ENCODE assay signal across 8 cellular contexts in the genomic region with DNA sequence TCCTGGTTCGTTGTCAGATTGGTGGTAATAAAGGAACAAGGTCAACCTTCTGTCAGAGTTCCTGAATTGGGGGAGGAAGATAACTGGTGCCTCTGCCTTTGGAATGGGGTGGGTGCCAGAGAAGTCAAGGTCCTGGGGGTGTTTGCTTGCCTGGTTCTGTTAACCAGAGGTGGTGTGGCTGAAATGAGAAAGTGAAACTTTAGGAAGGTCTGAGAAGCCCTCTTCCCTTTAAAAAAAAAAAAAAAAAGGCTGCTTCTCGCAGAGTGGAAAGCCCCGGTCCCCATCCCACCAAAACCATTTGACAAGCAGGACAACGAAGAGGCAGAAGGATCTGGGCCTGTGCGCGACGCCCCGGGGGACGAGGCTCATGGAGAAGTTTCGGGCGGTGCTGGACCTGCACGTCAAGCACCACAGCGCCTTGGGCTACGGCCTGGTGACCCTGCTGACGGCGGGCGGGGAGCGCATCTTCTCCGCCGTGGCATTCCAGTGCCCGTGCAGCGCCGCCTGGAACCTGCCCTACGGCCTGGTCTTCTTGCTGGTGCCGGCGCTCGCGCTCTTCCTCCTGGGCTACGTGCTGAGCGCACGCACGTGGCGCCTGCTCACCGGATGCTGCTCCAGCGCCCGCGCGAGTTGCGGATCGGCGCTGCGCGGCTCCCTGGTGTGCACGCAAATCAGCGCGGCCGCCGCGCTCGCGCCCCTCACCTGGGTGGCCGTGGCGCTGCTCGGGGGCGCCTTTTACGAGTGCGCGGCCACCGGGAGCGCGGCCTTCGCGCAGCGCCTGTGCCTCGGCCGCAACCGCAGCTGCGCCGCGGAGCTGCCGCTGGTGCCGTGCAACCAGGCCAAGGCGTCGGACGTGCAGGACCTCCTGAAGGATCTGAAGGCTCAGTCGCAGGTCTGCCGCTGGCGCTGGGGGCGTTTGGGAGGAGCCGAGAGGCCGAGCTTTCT. TPM values are rescaled to one million over a fixed set of nuclear protein-coding genes. Genes with fewer than 3 reads are reported as not detected.
DNase-seq lines count a peak whose midpoint lies in the region; ATAC-seq lines count a peak whose summit lies in the region.

No MANE protein-coding gene starts in this region.

- peak overlapping the region; percentile 34 to 63 (median 53); a peak in 21 of 22 replicates for H3K9ac ChIP-seq in BLaER1 treated with 17β-estradiol and CSF1 and Interleukin-3, amounts not matched to agents 10 nM and 100 nM

- peaks cover 0 to 16% (median 11%) of the 10 kb centered on the region in 11 experiments; a peak in 19 of 22 replicates for H3K9me3 ChIP-seq in BLaER1 treated with 17β-estradiol and CSF1 and Interleukin-3, amounts not matched to agents 10 nM and 100 nM (replicated peaks in 1 of 11)
- H3K9me3 ChIP-seq in T-helper 17 cell (ENCODE audit: control insufficient read depth, low read length, poor library complexity, severe bottlenecking), result no peaks in the 10 kb centered on the region

- peaks cover 25% of the 10 kb centered on the region for H3K4me1 Mint-ChIP-seq in T-helper 17 cell
- peaks cover 10% of the 10 kb centered on the region for H3K4me1 Mint-ChIP-seq in central memory CD8-positive, alpha-beta T cell

- H3K27ac Mint-ChIP-seq in T-helper 17 cell, result peak overlapping the region; percentile 93
- H3K27ac Mint-ChIP-seq in central memory CD8-positive, alpha-beta T cell (ENCODE audit: low read depth), result peak overlapping the region; percentile 47

- peaks cover 4% of the 10 kb centered on the region for H3K36me3 Mint-ChIP-seq in T-helper 17 cell (ENCODE audit: low read depth)
- peaks cover 2% of the 10 kb centered on the region for H3K36me3 Mint-ChIP-seq in central memory CD8-positive, alpha-beta T cell (ENCODE audit: insufficient read depth)

- peak overlapping the region; percentile 88 for H3K4me3 Mint-ChIP-seq in T-helper 17 cell
- H3K4me3 Mint-ChIP-seq in central memory CD8-positive, alpha-beta T cell, result peak overlapping the region; percentile 75

- peaks cover 8 to 87% (median 27%) of the 10 kb centered on the region in 10 experiments; a peak in 19 of 20 replicates for H3K4me1 ChIP-seq in BLaER1 treated with 17β-estradiol and CSF1 and Interleukin-3, amounts not matched to agents 10 nM and 100 nM

- ATAC-seq in GM19324 (IDR thresholded peaks at IDR 0.05; ENCODE audit: low FRiP score, unreplicated experiment) (peak; percentile 73), HG03439 (IDR thresholded peaks at IDR 0.05; ENCODE audit: unreplicated experiment) (peak; percentile 81), T-helper 17 cell (peak; percentile 94), left lobe of liver (peak; percentile 84)
- peak; percentile 84 for ATAC-seq in central memory CD8-positive, alpha-beta T cell (replicated peaks; ENCODE audit: extremely low read depth, poor library complexity, severe bottlenecking)

- DNase-seq in T-helper 17 cell (peak; percentile 19 to 38 (median 26)), left lobe of liver (ENCODE audit: low spot score) (peak; percentile 61), NCI-H2196 (lab: John Stamatoyannopoulos, UW; ENCODE audit: unreplicated experiment) (no peak)
- peak; percentile 18 to 23 for DNase-seq in central memory CD8-positive, alpha-beta T cell (ENCODE audit: low spot score in 2 of 2)
- peak; percentile 48 for DNase-seq in stimulated activated CD4-positive, alpha-beta T cell treated with anti-CD3 and anti-CD28 coated beads, Interleukin-4, amount 100 ng/mL, for 1 hour

- H4K20me1 ChIP-seq in BLaER1 treated with 17β-estradiol and CSF1 and Interleukin-3, amounts not matched to agents 10 nM and 100 nM, result no peaks in the 10 kb centered on the region

- H3K9me3 Mint-ChIP-seq in central memory CD8-positive, alpha-beta T cell, result no peaks in the 10 kb centered on the region

- H3K27me3 ChIP-seq in BLaER1 treated with 17β-estradiol and CSF1 and Interleukin-3, amounts not matched to agents 10 nM and 100 nM, result peaks cover 7 to 35% (median 25%) of the 10 kb centered on the region in 11 experiments; a peak in 21 of 22 replicates

- H3K4me2 ChIP-seq in BLaER1 treated with 17β-estradiol and CSF1 and Interleukin-3, amounts not matched to agents 10 nM and 100 nM, result peak overlapping the region; percentile 57 to 96 (median 78)

- H3K27ac ChIP-seq in BLaER1 treated with 17β-estradiol and CSF1 and Interleukin-3, amounts not matched to agents 10 nM and 100 nM, result peak overlapping the region in 8 of 11 experiments; percentile 21 to 61 (median 48); a peak in 11 of 22 replicates

- peak overlapping the region; percentile 36 to 62 (median 50) for H3K4me3 ChIP-seq in BLaER1 treated with 17β-estradiol and CSF1 and Interleukin-3, amounts not matched to agents 10 nM and 100 nM

- no peaks in the 10 kb centered on the region for H3K36me3 ChIP-seq in BLaER1 treated with 17β-estradiol and CSF1 and Interleukin-3, amounts not matched to agents 10 nM and 100 nM

- peaks cover 21% of the 10 kb centered on the region for H3K27me3 Mint-ChIP-seq in T-helper 17 cell
- H3K27me3 Mint-ChIP-seq in central memory CD8-positive, alpha-beta T cell, result peaks cover 36% of the 10 kb centered on the region

RNA-seq across cellular contexts. Expression of a gene that starts 0.7 kb away (rescaled TPM):
- total RNA-seq in T-helper 17 cell, result 1 to 10 TPM; 3.2 to 6.5 TPM
- 2.2 TPM for total RNA-seq in left lobe of liver

RNA-seq across cellular contexts. Expression of a gene that starts 49.6 kb away (rescaled TPM):
- total RNA-seq in T-helper 17 cell (under 1 TPM in 1 of 2 donors, not detected in 1; 0.65 TPM), left lobe of liver (0.20 TPM)
